ENCODE assay signal across 8 cellular contexts in the genomic region with DNA sequence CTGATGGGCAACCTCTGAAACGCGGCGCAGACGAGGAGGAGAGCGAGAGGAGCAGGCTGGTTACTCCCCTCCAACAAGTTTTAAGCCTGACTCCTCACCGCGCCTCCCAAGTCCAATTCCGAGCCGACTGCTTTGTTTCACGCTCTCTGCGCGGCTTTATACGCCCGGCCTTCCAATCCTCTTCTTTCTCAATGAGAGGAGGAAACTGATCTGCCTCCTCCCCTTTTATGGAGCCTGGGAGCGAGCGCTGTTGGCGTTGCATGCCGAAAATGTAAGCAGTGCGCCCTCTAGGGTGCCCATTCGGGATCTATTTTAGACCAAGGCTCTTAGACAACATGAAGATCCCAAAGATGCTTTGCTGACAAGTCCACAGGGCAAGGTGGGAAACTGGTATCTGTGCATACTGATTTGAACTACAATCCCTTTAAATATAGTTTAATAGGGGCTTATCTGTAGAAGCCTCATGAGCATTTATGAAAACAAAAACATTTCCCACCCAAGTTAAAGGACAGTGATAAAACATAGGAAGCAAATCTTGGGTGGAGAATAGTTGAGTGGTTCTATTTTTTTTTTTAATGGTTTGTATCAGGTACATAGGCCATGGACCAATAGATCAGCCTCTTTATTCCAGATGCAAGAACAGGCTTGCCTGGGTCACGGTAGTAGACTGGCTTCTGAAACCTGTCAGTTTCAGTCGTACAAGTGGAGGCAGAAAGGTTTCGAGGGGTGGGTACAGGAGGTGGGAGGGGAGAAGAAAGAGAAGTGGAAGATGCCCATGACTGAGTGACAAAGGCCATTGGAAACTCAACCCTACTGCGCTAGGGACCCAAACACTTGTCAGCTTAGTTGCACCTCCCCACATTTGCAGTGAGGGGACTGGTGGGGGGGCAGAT. TPM values are rescaled to one million over a fixed set of nuclear protein-coding genes. Genes with fewer than 3 reads are reported as not detected.
DNase-seq lines count a peak whose midpoint lies in the region; ATAC-seq and TF ChIP-seq lines count a peak whose summit lies in the region.

A gene with protein sequence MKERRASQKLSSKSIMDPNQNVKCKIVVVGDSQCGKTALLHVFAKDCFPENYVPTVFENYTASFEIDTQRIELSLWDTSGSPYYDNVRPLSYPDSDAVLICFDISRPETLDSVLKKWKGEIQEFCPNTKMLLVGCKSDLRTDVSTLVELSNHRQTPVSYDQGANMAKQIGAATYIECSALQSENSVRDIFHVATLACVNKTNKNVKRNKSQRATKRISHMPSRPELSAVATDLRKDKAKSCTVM (minus strand): TSS at position 131 of the 893 bp plus-strand sequence. CDS start 250 bp downstream, outside the sequence.

- peak within 1 kb of the TSS; percentile 22 for H3K4me3 Mint-ChIP-seq in CD8-positive, alpha-beta T cell

- H3K27ac Mint-ChIP-seq in CD8-positive, alpha-beta T cell = no peak within 1 kb of the TSS

- no peaks in the 10 kb centered on the region for H3K9me3 Mint-ChIP-seq in CD8-positive, alpha-beta T cell

- TF ChIP-seq EP300 in neural cell (conservative IDR thresholded peaks at IDR 0.05; ENCODE audit: poor library complexity, severe bottlenecking) = peak; percentile 28
- TF ChIP-seq EP300 in transverse colon (IDR thresholded peaks at IDR 0.05; ENCODE audit: low read depth) = no peak

- H3K4me3 ChIP-seq in CD8-positive, alpha-beta T cell (ENCODE audit: low read depth, low read length) = no peak within 1 kb of the TSS
- H3K4me3 ChIP-seq in neural cell (ENCODE audit: low read length) (peak within 1 kb of the TSS; percentile 76), transverse colon (peak within 1 kb of the TSS; percentile 58 to 75 (median 69))

- H3K9me2 ChIP-seq in neural cell (ENCODE audit: insufficient read depth, low read length) = no peaks in the 10 kb centered on the region

- no peak for TF ChIP-seq CTCF in CD8-positive, alpha-beta T cell (IDR thresholded peaks at IDR 0.05)
- TF ChIP-seq CTCF in neural cell (IDR thresholded peaks at IDR 0.05; ENCODE audit: poor library complexity, severe bottlenecking) (peak; percentile 97), transverse colon (IDR thresholded peaks at IDR 0.05) (peak; percentile 74 to 93 (median 82))

- H3K4me1 Mint-ChIP-seq in CD8-positive, alpha-beta T cell (ENCODE audit: low read depth) = peaks cover 11% of the 10 kb centered on the region

- peaks cover 30% of the 10 kb centered on the region for H3K79me2 ChIP-seq in neural cell (replicated peaks; ENCODE audit: insufficient read depth, low read length)

- WGBS in transverse colon (ENCODE audit: low coverage in 1 of 2), 2 donors = 13 to 53% methylated on average over 4 to 24 of the region's 24 CpGs

- H4K20me1 ChIP-seq in neural cell (ENCODE audit: insufficient read depth) = no peaks in the 10 kb centered on the region

- in situ Hi-C loops in transverse colon (cut with MboI; ENCODE audit: low pct_ligation_motif_present in 1 of 4, low pct_unique_long_range_greater_than_20kb in 1 of 4, low sequenced_read_pairs in 3 of 4) = loop anchor here in 3 of 4 donors (10.0 to 25.0 kb wide), 4 partner anchors 300 to 900 kb away; a partner anchor contains a TSS

- no peak for ATAC-seq in CD8-positive, alpha-beta T cell
- ATAC-seq in HG03354 (IDR thresholded peaks at IDR 0.05; ENCODE audit: poor library complexity, severe bottlenecking, unreplicated experiment) = peak; percentile 69

- no peaks in the 10 kb centered on the region for H3K9me3 ChIP-seq in CD8-positive, alpha-beta T cell (ENCODE audit: low read length)
- no peaks in the 10 kb centered on the region for H3K9me3 ChIP-seq in neural cell (ENCODE audit: low read length)
- no peaks in the 10 kb centered on the region for H3K9me3 ChIP-seq in transverse colon

- H3K4me1 ChIP-seq in CD8-positive, alpha-beta T cell (ENCODE audit: insufficient read depth, low read length) = no peaks in the 10 kb centered on the region
- peaks cover 6 to 24% (median 16%) of the 10 kb centered on the region in 4 donors for H3K4me1 ChIP-seq in transverse colon

- intact Hi-C loops in CD8-positive, alpha-beta T cell (cut with DNase I, micrococcal nuclease) = loop anchor here (2.0 to 5.0 kb wide), 2 partner anchors 890 to 891 kb away; no protein-coding TSS in a partner anchor
- intact Hi-C loops in transverse colon (cut with DNase I; ENCODE audit: low total_unique reads) = loop anchor here (5.0 kb wide), 1 partner anchor 890 kb away; no protein-coding TSS in a partner anchor

- peak within 1 kb of the TSS; percentile 89 for H3K9ac ChIP-seq in neural cell (ENCODE audit: low read length)

- TF ChIP-seq POLR2A in transverse colon (IDR thresholded peaks at IDR 0.05) = peak; percentile 98

- peaks cover 6% of the 10 kb centered on the region for H3F3A ChIP-seq in neural cell (ENCODE audit: insufficient read depth, low read length, poor library complexity, severe bottlenecking)

- CTCF ChIA-PET in CD8-positive, alpha-beta T cell (lab: Charles Lee) = no interaction called here

- POLR2A ChIA-PET in CD8-positive, alpha-beta T cell (lab: Charles Lee) = no interaction called here

- peak in 2 of 7 experiments; percentile 11 to 22 for DNase-seq in CD8-positive, alpha-beta T cell
- DNase-seq in GM19238 (ENCODE audit: insufficient read length, low spot score) (peak; percentile 16), NCI-H226 (peak; percentile 95), activated T-cell treated with anti-CD3 and anti-CD28 coated beads for 48 hours (ENCODE audit: low read depth) (peak; percentile 41), fibroblast of the conjunctiva (ENCODE audit: low read depth) (peak; percentile 98), transverse colon (peak; percentile 97)

- H3K27ac ChIP-seq in CD8-positive, alpha-beta T cell (ENCODE audit: low read depth, low read length) = no peak within 1 kb of the TSS
- H3K27ac ChIP-seq in neural cell (ENCODE audit: low read length) (peak within 1 kb of the TSS; percentile 90), transverse colon (peak within 1 kb of the TSS; percentile 93 to 96 (median 96))

- H3K4me2 ChIP-seq in neural cell (ENCODE audit: low read length) = peak within 1 kb of the TSS; percentile 26

- H3K27me3 ChIP-seq in CD8-positive, alpha-beta T cell (ENCODE audit: insufficient read depth, low read length) = no peaks in the 10 kb centered on the region
- no peaks in the 10 kb centered on the region for H3K27me3 ChIP-seq in neural cell (ENCODE audit: insufficient read depth, low read depth, low read length)
- H3K27me3 ChIP-seq in transverse colon = no peaks in the 10 kb centered on the region

- TF ChIP-seq RAD21 in neural cell (conservative IDR thresholded peaks at IDR 0.05) = peak; percentile 95

- no peaks in the 10 kb centered on the region for H3K36me3 ChIP-seq in CD8-positive, alpha-beta T cell (ENCODE audit: insufficient read depth, low read length)
- H3K36me3 ChIP-seq in neural cell (ENCODE audit: insufficient read depth, low read length) (no peaks in the 10 kb centered on the region), transverse colon (no peaks in the 10 kb centered on the region)

- H2AFZ ChIP-seq in neural cell (ENCODE audit: low read depth, low read length) = no peak within 1 kb of the TSS

- H3K27me3 Mint-ChIP-seq in CD8-positive, alpha-beta T cell (ENCODE audit: low read depth) = peaks cover 39% of the 10 kb centered on the region

- H3K36me3 Mint-ChIP-seq in CD8-positive, alpha-beta T cell = no peaks in the 10 kb centered on the region

TF ChIP-seq in neural cell, 6 proteins besides CTCF, POLR2A, EP300 and RAD21:
- TF ChIP-seq TAF1 (IDR thresholded peaks at IDR 0.05; ENCODE audit: low read depth) = peak; percentile 88
- peak; percentile 95 for TF ChIP-seq SMC3 (conservative IDR thresholded peaks at IDR 0.05; ENCODE audit: poor library complexity)
- TF ChIP-seq POLR2AphosphoS5 (IDR thresholded peaks at IDR 0.05) = peak; percentile 97
- TF ChIP-seq EZH2 (IDR thresholded peaks at IDR 0.05; ENCODE audit: borderline replicate concordance, insufficient read depth, low read length, poor library complexity, severe bottlenecking) = no peak
- no peak for TF ChIP-seq MXI1 (conservative IDR thresholded peaks at IDR 0.05; ENCODE audit: poor library complexity, severe bottlenecking)
- TF ChIP-seq, protein P1, sequence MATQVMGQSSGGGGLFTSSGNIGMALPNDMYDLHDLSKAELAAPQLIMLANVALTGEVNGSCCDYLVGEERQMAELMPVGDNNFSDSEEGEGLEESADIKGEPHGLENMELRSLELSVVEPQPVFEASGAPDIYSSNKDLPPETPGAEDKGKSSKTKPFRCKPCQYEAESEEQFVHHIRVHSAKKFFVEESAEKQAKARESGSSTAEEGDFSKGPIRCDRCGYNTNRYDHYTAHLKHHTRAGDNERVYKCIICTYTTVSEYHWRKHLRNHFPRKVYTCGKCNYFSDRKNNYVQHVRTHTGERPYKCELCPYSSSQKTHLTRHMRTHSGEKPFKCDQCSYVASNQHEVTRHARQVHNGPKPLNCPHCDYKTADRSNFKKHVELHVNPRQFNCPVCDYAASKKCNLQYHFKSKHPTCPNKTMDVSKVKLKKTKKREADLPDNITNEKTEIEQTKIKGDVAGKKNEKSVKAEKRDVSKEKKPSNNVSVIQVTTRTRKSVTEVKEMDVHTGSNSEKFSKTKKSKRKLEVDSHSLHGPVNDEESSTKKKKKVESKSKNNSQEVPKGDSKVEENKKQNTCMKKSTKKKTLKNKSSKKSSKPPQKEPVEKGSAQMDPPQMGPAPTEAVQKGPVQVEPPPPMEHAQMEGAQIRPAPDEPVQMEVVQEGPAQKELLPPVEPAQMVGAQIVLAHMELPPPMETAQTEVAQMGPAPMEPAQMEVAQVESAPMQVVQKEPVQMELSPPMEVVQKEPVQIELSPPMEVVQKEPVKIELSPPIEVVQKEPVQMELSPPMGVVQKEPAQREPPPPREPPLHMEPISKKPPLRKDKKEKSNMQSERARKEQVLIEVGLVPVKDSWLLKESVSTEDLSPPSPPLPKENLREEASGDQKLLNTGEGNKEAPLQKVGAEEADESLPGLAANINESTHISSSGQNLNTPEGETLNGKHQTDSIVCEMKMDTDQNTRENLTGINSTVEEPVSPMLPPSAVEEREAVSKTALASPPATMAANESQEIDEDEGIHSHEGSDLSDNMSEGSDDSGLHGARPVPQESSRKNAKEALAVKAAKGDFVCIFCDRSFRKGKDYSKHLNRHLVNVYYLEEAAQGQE (IDR thresholded peaks at IDR 0.05; ENCODE audit: borderline replicate concordance) = peak; percentile 70
TF ChIP-seq in neural cell: peak in this region for 4.

RNA-seq across cellular contexts. Expression of the gene that starts here (rescaled TPM):
- not detected for total RNA-seq in CD8-positive, alpha-beta T cell
- 126 and 143 TPM in 2 replicates for polyA plus RNA-seq in neural cell
- 225 and 239 TPM in 2 replicates for polyA minus RNA-seq in neural cell
- 10 to 100 TPM; 16.5 to 54.6 (median 46.1) TPM for total RNA-seq in transverse colon

Comparison
In these comparisons a context has a peak if more than half of its experiments do, and no peak if none do; other contexts are left out.
1. RNA of the gene that starts here (total RNA-seq): 16.5 to 54.6 TPM in transverse colon; not detected in CD8-positive, alpha-beta T cell; every median in the first group is over 10 times any median in the second.